8 cellular contexts compared by ENCODE assay signal in genomic region chr1:93608188-93609109, GRCh38.
A peak's percentile ranks its signal among the peaks of the same experiment; 100 is the strongest.
DNase-seq lines count a peak whose midpoint lies in the region; ATAC-seq and TF ChIP-seq lines count a peak whose summit lies in the region.

No MANE protein-coding gene starts in this region.

- TF ChIP-seq CTCF in brain (conservative IDR thresholded peaks at IDR 0.05) (no peak), gastrocnemius medialis (IDR thresholded peaks at IDR 0.05 in 4 of 5, conservative IDR thresholded peaks at IDR 0.05 in 1 of 5) (no peak), GM13977 (IDR thresholded peaks at IDR 0.05; ENCODE audit: extremely low read depth, insufficient read depth, missing control alignments) (no peak)

- peak overlapping the region; percentile 84 to 90 (median 87) for H3K27ac ChIP-seq in gastrocnemius medialis

- peak; percentile 37 to 65 for TF ChIP-seq POLR2A in gastrocnemius medialis (IDR thresholded peaks at IDR 0.05)

- H3K4me3 ChIP-seq in gastrocnemius medialis, result no peak overlapping the region

- no peaks in the 10 kb centered on the region for H3K27me3 ChIP-seq in gastrocnemius medialis

- H3K27ac Mint-ChIP-seq in brain, result peak overlapping the region in 3 of 5 experiments; percentile 39 to 80 (median 75)
- no peak overlapping the region for H3K27ac Mint-ChIP-seq in effector memory CD8-positive, alpha-beta T cell

- no peak overlapping the region for H3K4me3 Mint-ChIP-seq in brain
- no peak overlapping the region for H3K4me3 Mint-ChIP-seq in effector memory CD8-positive, alpha-beta T cell

- no peaks in the 10 kb centered on the region for H3K36me3 ChIP-seq in gastrocnemius medialis

- in situ Hi-C loops in gastrocnemius medialis (cut with MboI; ENCODE audit: low sequenced_read_pairs in 4 of 4), result no loop called here
- in situ Hi-C loops in GM13977 (cut with MboI; ENCODE audit: low pct_unique_long_range_greater_than_20kb, low sequenced_read_pairs, unreplicated experiment), result no loop called here

- peaks cover 85 to 96% of the 10 kb centered on the region in 2 donors for H3K4me1 ChIP-seq in gastrocnemius medialis

- intact Hi-C loops in gastrocnemius medialis (cut with DNase I; ENCODE audit: low total_unique reads), result loop anchor here (5.0 kb wide), 2 partner anchors 41 to 161 kb away; partner anchors contain the start of gene FNBP1L

- H3K4me1 Mint-ChIP-seq in brain, result peaks cover 95% of the 10 kb centered on the region
- peaks cover 0 to 4% of the 10 kb centered on the region in 2 donors for H3K4me1 Mint-ChIP-seq in effector memory CD8-positive, alpha-beta T cell (ENCODE audit: low read depth in 2 of 2)

- DNase-seq in gastrocnemius medialis (peak in 1 of 2 donors; percentile 72), HT-29 (ENCODE audit: low spot score) (no peak), NCI-H1092 (lab: John Stamatoyannopoulos, UW) (no peak), GM13977 (ENCODE audit: low spot score) (no peak)
- DNase-seq in effector memory CD8-positive, alpha-beta T cell, result no peak

- H3K27me3 Mint-ChIP-seq in brain, result no peaks in the 10 kb centered on the region
- H3K27me3 Mint-ChIP-seq in effector memory CD8-positive, alpha-beta T cell, result peaks cover 18 to 46% of the 10 kb centered on the region in 2 donors

- peaks cover 0 to 3% (median 0%) of the 10 kb centered on the region in 5 experiments for H3K9me3 Mint-ChIP-seq in brain
- H3K9me3 Mint-ChIP-seq in effector memory CD8-positive, alpha-beta T cell, result no peaks in the 10 kb centered on the region

- H3K9me3 ChIP-seq in gastrocnemius medialis, result no peaks in the 10 kb centered on the region

- ATAC-seq in GM19324 (IDR thresholded peaks at IDR 0.05; ENCODE audit: low FRiP score, unreplicated experiment) (peak; percentile 5), HG02884 (IDR thresholded peaks at IDR 0.05; ENCODE audit: unreplicated experiment) (peak; percentile 19), gastrocnemius medialis (peak; percentile 16 to 29)
- no peak for ATAC-seq in effector memory CD8-positive, alpha-beta T cell (replicated peaks)

- H3K36me3 Mint-ChIP-seq in brain, result peaks cover 5% of the 10 kb centered on the region
- peaks cover 3% of the 10 kb centered on the region for H3K36me3 Mint-ChIP-seq in effector memory CD8-positive, alpha-beta T cell (ENCODE audit: insufficient read depth)

Comparison
In these comparisons a context has a peak if more than half of its experiments do, and no peak if none do; other contexts are left out.
1. H3K27ac Mint-ChIP-seq: peak in brain (3 of 5); none in effector memory CD8-positive, alpha-beta T cell (0 of 2).